9 cellular contexts compared by ENCODE assay signal in the genomic region with DNA sequence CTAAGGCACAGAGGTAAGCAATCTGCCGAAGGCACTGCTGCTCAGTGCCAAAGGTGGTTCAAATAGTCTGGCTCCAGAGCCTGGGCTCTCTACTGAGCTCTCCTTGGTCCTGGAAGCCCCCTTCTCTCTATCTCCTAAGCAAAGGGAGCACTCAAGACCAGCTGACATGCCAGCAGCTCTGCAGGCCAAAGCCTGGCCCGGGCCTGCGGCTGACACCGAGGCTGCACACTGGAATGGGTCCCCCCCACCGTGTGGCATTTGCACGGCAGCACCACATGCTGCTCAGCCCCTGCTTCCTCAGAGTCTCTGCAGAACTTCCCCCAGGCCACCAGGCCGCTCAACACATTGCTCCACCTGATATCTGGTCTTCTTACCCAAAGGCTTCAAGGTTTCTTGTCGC. TPM values are rescaled to one million over a fixed set of nuclear protein-coding genes. Genes with fewer than 3 reads are reported as not detected.
DNase-seq lines count a peak whose midpoint lies in the region; ATAC-seq and TF ChIP-seq lines count a peak whose summit lies in the region.
"Had no signal": no experiment of that assay in that cellular context is flagged by ENCODE, and none has a peak within 500 bp of the region (broad histone marks: within the 10 kb centered on the region; RNA-seq: fewer than 3 reads in every experiment).

No MANE protein-coding gene starts in this region.

- no peak overlapping the region for H3K9ac ChIP-seq in rectal smooth muscle tissue (ENCODE audit: low read length)

- H3K27me3 ChIP-seq in dorsolateral prefrontal cortex = no peaks in the 10 kb centered on the region
- H3K27me3 ChIP-seq in rectal smooth muscle tissue (ENCODE audit: control insufficient read depth, insufficient read depth, low read length) = no peaks in the 10 kb centered on the region

- no peaks in the 10 kb centered on the region for H3K27me3 Mint-ChIP-seq in activated T-cell treated with anti-CD3 and anti-CD28 coated beads, Interleukin-2, amount 50 U/mL, for 24 hours

- TF ChIP-seq CTCF in dorsolateral prefrontal cortex (IDR thresholded peaks at IDR 0.05 in 54 of 56, conservative IDR thresholded peaks at IDR 0.05 in 2 of 56; ENCODE audit: low read depth in 1 of 56, partially characterized antibody in 56 of 56) (no peak), coronary artery (IDR thresholded peaks at IDR 0.05) (no peak)

- peaks cover 6% of the 10 kb centered on the region for H3K36me3 ChIP-seq in rectal smooth muscle tissue (ENCODE audit: control insufficient read depth, insufficient read depth, low read length)

- H3K27ac ChIP-seq in dorsolateral prefrontal cortex (peak overlapping the region in 49 of 59 donors; percentile 16 to 89 (median 68)), rectal smooth muscle tissue (ENCODE audit: low read depth, low read length) (peak overlapping the region; percentile 21), coronary artery (peak overlapping the region in 1 of 2 donors; percentile 29)
- H3K27ac ChIP-seq: SK-N-MC had no signal

- no peak for TF ChIP-seq RAD21 in Ishikawa (IDR thresholded peaks at IDR 0.05; ENCODE audit: low read depth)

- peaks cover 80% of the 10 kb centered on the region for H3K36me3 Mint-ChIP-seq in activated T-cell treated with anti-CD3 and anti-CD28 coated beads, Interleukin-2, amount 50 U/mL, for 24 hours (ENCODE audit: low read depth)

- no peak overlapping the region for H3K27ac Mint-ChIP-seq in activated T-cell treated with anti-CD3 and anti-CD28 coated beads, Interleukin-2, amount 50 U/mL, for 24 hours

- DNase-seq in dorsolateral prefrontal cortex (peak in 2 of 10 donors; percentile 47 to 63), coronary artery (ENCODE audit: low spot score) (no peak)
- no peak for DNase-seq in activated T-cell treated with anti-CD3 and anti-CD28 coated beads, Interleukin-2, amount 50 U/mL, for 24 hours

- no peak overlapping the region for H3K4me3 Mint-ChIP-seq in activated T-cell treated with anti-CD3 and anti-CD28 coated beads, Interleukin-2, amount 50 U/mL, for 24 hours

- peak; percentile 28 for ATAC-seq in GM18867 (IDR thresholded peaks at IDR 0.05; ENCODE audit: unreplicated experiment)
- no peak for ATAC-seq in GM21360 (IDR thresholded peaks at IDR 0.05; ENCODE audit: unreplicated experiment)
- no peak for ATAC-seq in HG02588 (IDR thresholded peaks at IDR 0.05; ENCODE audit: unreplicated experiment)

- no peaks in the 10 kb centered on the region for H3K4me1 ChIP-seq in rectal smooth muscle tissue (ENCODE audit: control insufficient read depth, insufficient read depth, low read length)

- no peak for TF ChIP-seq EP300 in Ishikawa (IDR thresholded peaks at IDR 0.05; ENCODE audit: borderline replicate concordance)

- intact Hi-C loops in dorsolateral prefrontal cortex (cut with DNase I) = loop anchor here (1.0 to 10.0 kb wide), 13 partner anchors 57 to 383 kb away; a partner anchor contains a TSS

- no peak overlapping the region for H3K4me3 ChIP-seq in dorsolateral prefrontal cortex
- H3K4me3 ChIP-seq in rectal smooth muscle tissue (ENCODE audit: low read length) = no peak overlapping the region
- no peak overlapping the region for H3K4me3 ChIP-seq in coronary artery
- H3K4me3 ChIP-seq: SK-N-MC had no signal

- no peaks in the 10 kb centered on the region for H3K9me3 Mint-ChIP-seq in activated T-cell treated with anti-CD3 and anti-CD28 coated beads, Interleukin-2, amount 50 U/mL, for 24 hours

- peaks cover 8% of the 10 kb centered on the region for H3K4me1 Mint-ChIP-seq in activated T-cell treated with anti-CD3 and anti-CD28 coated beads, Interleukin-2, amount 50 U/mL, for 24 hours (ENCODE audit: low read depth)

TF ChIP-seq in Ishikawa, 13 proteins besides CTCF, POLR2A, EP300 and RAD21:
- no peak for TF ChIP-seq NFIC (IDR thresholded peaks at IDR 0.05)
- TF ChIP-seq, protein P1, sequence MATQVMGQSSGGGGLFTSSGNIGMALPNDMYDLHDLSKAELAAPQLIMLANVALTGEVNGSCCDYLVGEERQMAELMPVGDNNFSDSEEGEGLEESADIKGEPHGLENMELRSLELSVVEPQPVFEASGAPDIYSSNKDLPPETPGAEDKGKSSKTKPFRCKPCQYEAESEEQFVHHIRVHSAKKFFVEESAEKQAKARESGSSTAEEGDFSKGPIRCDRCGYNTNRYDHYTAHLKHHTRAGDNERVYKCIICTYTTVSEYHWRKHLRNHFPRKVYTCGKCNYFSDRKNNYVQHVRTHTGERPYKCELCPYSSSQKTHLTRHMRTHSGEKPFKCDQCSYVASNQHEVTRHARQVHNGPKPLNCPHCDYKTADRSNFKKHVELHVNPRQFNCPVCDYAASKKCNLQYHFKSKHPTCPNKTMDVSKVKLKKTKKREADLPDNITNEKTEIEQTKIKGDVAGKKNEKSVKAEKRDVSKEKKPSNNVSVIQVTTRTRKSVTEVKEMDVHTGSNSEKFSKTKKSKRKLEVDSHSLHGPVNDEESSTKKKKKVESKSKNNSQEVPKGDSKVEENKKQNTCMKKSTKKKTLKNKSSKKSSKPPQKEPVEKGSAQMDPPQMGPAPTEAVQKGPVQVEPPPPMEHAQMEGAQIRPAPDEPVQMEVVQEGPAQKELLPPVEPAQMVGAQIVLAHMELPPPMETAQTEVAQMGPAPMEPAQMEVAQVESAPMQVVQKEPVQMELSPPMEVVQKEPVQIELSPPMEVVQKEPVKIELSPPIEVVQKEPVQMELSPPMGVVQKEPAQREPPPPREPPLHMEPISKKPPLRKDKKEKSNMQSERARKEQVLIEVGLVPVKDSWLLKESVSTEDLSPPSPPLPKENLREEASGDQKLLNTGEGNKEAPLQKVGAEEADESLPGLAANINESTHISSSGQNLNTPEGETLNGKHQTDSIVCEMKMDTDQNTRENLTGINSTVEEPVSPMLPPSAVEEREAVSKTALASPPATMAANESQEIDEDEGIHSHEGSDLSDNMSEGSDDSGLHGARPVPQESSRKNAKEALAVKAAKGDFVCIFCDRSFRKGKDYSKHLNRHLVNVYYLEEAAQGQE (IDR thresholded peaks at IDR 0.05; ENCODE audit: low read depth) = peak; percentile 54

RNA-seq across cellular contexts. Expression of a gene that starts 57.8 kb away (rescaled TPM):
- total RNA-seq in dorsolateral prefrontal cortex = 10 to 100 TPM; 44.5 to 71.5 (median 53.5) TPM
